In the genomic region with DNA sequence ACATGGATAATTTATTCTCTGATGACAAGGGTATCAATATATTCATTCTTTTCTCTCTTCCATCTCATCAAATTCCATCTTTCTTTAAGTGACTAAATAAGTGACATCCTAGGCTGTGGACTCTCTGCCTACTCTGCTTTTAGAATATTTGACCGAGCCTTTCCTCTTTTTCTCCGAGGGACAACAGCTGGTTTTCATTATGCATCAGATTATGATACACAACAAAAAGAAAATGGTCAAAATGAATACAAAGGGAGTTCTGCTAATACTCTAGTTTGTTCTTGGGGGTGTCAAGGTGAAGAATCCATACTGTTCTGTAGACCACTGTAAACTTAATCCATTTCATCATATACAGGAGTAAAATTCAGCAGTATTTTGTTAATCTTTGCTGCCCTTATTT, we compare ENCODE assay signal across 18 cellular contexts.
A peak's percentile ranks its signal among the peaks of the same experiment; 100 is the strongest.
DNase-seq lines count a peak whose midpoint lies in the region; ATAC-seq and TF ChIP-seq lines count a peak whose summit lies in the region.
"Had no signal": no experiment of that assay in that cellular context is flagged by ENCODE, and none has a peak within 500 bp of the region (broad histone marks: within the 10 kb centered on the region; RNA-seq: fewer than 3 reads in every experiment).

No MANE protein-coding gene starts in this region.

- H3K4me1 ChIP-seq in GM23248 (ENCODE audit: insufficient read depth) (no peaks in the 10 kb centered on the region), liver (ENCODE audit: control insufficient read depth in 4 of 4, insufficient read depth in 4 of 4, low read length in 3 of 4) (peaks cover 0 to 28% (median 11%) of the 10 kb centered on the region in 4 donors), mucosa of descending colon (ENCODE audit: low read depth) (no peaks in the 10 kb centered on the region), adrenal gland (replicated peaks in 1 of 2) (no peaks in the 10 kb centered on the region)

- no peak overlapping the region for H3K4me3 ChIP-seq in AG10803 (ENCODE audit: low read length)
- no peak overlapping the region for H3K4me3 ChIP-seq in GM23248
- H3K4me3 ChIP-seq in liver (ENCODE audit: low read depth in 1 of 3, low read length in 3 of 3) = no peak overlapping the region
- no peak overlapping the region for H3K4me3 ChIP-seq in mucosa of descending colon
- H3K4me3 ChIP-seq in adrenal gland = no peak overlapping the region

- no peak overlapping the region for H3K27ac Mint-ChIP-seq in glutamatergic neuron (ENCODE audit: unreplicated experiment)
- H3K27ac Mint-ChIP-seq: CD8-positive, alpha-beta T cell; HFFc6; IgD-negative memory B cell had no signal

- TF ChIP-seq RAD21 in liver (IDR thresholded peaks at IDR 0.05) = no peak

- H3K27me3 ChIP-seq in GM23248 (replicated peaks; ENCODE audit: insufficient read depth) (no peaks in the 10 kb centered on the region), liver (ENCODE audit: control insufficient read depth in 4 of 4, insufficient read depth in 4 of 4, low read length in 3 of 4) (no peaks in the 10 kb centered on the region), adrenal gland (no peaks in the 10 kb centered on the region)
- H3K27me3 ChIP-seq: BE2C had no signal

- H3K9me3 Mint-ChIP-seq in glutamatergic neuron (ENCODE audit: unreplicated experiment) = no peaks in the 10 kb centered on the region
- H3K9me3 Mint-ChIP-seq: HFFc6 had no signal

- ATAC-seq in mucosa of descending colon = no peak
- ATAC-seq: CD8-positive, alpha-beta T cell had no signal

- in situ Hi-C loops in GM23248 (cut with MboI) = loop anchor here (25.0 kb wide), 1 partner anchor 1425 kb away; no protein-coding TSS in a partner anchor

- H3K36me3 Mint-ChIP-seq in glutamatergic neuron (ENCODE audit: unreplicated experiment) = no peaks in the 10 kb centered on the region
- H3K36me3 Mint-ChIP-seq: CD8-positive, alpha-beta T cell; IgD-negative memory B cell had no signal

- no peaks in the 10 kb centered on the region for H3K4me1 Mint-ChIP-seq in glutamatergic neuron (ENCODE audit: low read depth, unreplicated experiment)
- H3K4me1 Mint-ChIP-seq: IgD-negative memory B cell had no signal

- TF ChIP-seq POLR2A in adrenal gland (IDR thresholded peaks at IDR 0.05) = no peak

- TF ChIP-seq CTCF in AG10803 (conservative IDR thresholded peaks at IDR 0.05; ENCODE audit: low read length) (no peak), VCaP (conservative IDR thresholded peaks at IDR 0.05) (no peak), liver (IDR thresholded peaks at IDR 0.05; ENCODE audit: low read depth, low read length, missing input control) (no peak), mucosa of descending colon (IDR thresholded peaks at IDR 0.05) (no peak), glutamatergic neuron (IDR thresholded peaks at IDR 0.05; ENCODE audit: partially characterized antibody, unreplicated experiment) (no peak), adrenal gland (IDR thresholded peaks at IDR 0.05) (no peak)

- no peak overlapping the region for H3K4me2 ChIP-seq in GM23248 (ENCODE audit: unreplicated experiment)

- H3K36me3 ChIP-seq in GM23248 (ENCODE audit: low read depth) (no peaks in the 10 kb centered on the region), liver (ENCODE audit: control insufficient read depth in 4 of 4, insufficient read depth in 3 of 4, low read depth in 1 of 4, low read length in 3 of 4) (no peaks in the 10 kb centered on the region), mucosa of descending colon (ENCODE audit: low read depth) (no peaks in the 10 kb centered on the region), adrenal gland (replicated peaks in 1 of 2) (no peaks in the 10 kb centered on the region)
- H3K36me3 ChIP-seq: BE2C had no signal

- no peaks in the 10 kb centered on the region for H3K9me2 ChIP-seq in GM23248 (ENCODE audit: insufficient read depth)

- H3K9ac ChIP-seq in GM23248 = no peak overlapping the region
- no peak overlapping the region for H3K9ac ChIP-seq in liver (ENCODE audit: low read depth in 1 of 2, low read length in 2 of 2)

- WGBS in GM23248 (ENCODE audit: low coverage in 1 of 2, low lambda C conversion rate in 2 of 2, missing lambda C conversion rate in 2 of 2), 2 experiments = 8 to 14% methylated on average over 2 of the region's 2 CpGs
- 74% methylated on average over 2 of the region's 2 CpGs for WGBS in liver
- 57 to 79% (median 68%) methylated on average over 2 of the region's 2 CpGs for WGBS in adrenal gland, 4 donors

- H2AFZ ChIP-seq in GM23248 = no peak overlapping the region

- H3K27ac ChIP-seq in GM23248 = no peak overlapping the region
- H3K27ac ChIP-seq in VCaP = peak overlapping the region; percentile 77
- H3K27ac ChIP-seq in liver (ENCODE audit: low read depth in 1 of 2, low read length in 2 of 2) = peak overlapping the region; percentile 4 to 33
- no peak overlapping the region for H3K27ac ChIP-seq in adrenal gland
- H3K27ac ChIP-seq: C4-2B had no signal

- H3F3A ChIP-seq in GM23248 (ENCODE audit: insufficient read depth) = no peaks in the 10 kb centered on the region

- H3K9me3 ChIP-seq in GM23248 (ENCODE audit: low read depth) = no peaks in the 10 kb centered on the region
- no peaks in the 10 kb centered on the region for H3K9me3 ChIP-seq in liver (ENCODE audit: control insufficient read depth in 4 of 4, low read length in 3 of 4)
- H3K9me3 ChIP-seq in mucosa of descending colon = no peaks in the 10 kb centered on the region
- no peaks in the 10 kb centered on the region for H3K9me3 ChIP-seq in adrenal gland (replicated peaks in 1 of 3)
- H3K9me3 ChIP-seq: BE2C had no signal

- H3K4me3 Mint-ChIP-seq in glutamatergic neuron (ENCODE audit: unreplicated experiment) = no peak overlapping the region
- H3K4me3 Mint-ChIP-seq: CD8-positive, alpha-beta T cell; HFFc6; IgD-negative memory B cell had no signal

- peak; percentile 31 for DNase-seq in AG10803 (ENCODE audit: low read depth)
- DNase-seq in GM23248 = peak; percentile 42
- DNase-seq in mucosa of descending colon = no peak
- DNase-seq in glutamatergic neuron = no peak
- no peak for DNase-seq in adrenal gland
- DNase-seq: BE2C; CD8-positive, alpha-beta T cell; COR-L47; DMS153; DMS79 treated with DMSO at 0.1 percent for 48 hours; EL; HCEC 1CT; HFFc6; KG1 had no signal

- no peaks in the 10 kb centered on the region for H3K79me2 ChIP-seq in GM23248 (ENCODE audit: insufficient read depth)

- H3K27me3 Mint-ChIP-seq in glutamatergic neuron (ENCODE audit: unreplicated experiment) = no peaks in the 10 kb centered on the region
- H3K27me3 Mint-ChIP-seq: IgD-negative memory B cell had no signal

- intact Hi-C loops in mucosa of descending colon (cut with DNase I, micrococcal nuclease) = no loop called here
- intact Hi-C loops in adrenal gland (cut with DNase I) = no loop called here

- H4K20me1 ChIP-seq in GM23248 (ENCODE audit: insufficient read depth) = no peaks in the 10 kb centered on the region

TF ChIP-seq in liver, 16 proteins besides CTCF, POLR2A, EP300 and RAD21:
- TF ChIP-seq GABPA (IDR thresholded peaks at IDR 0.05 in 1 of 2, conservative IDR thresholded peaks at IDR 0.05 in 1 of 2) = no peak

Comparison
In these comparisons a context has a peak if more than half of its experiments do, and no peak if none do; other contexts are left out.
1. DNase-seq: peak in AG10803 (single experiment) and GM23248 (single experiment); none in mucosa of descending colon (0 of 3), glutamatergic neuron (single experiment) and adrenal gland (0 of 7).
2. H3K27ac ChIP-seq: peak in VCaP (single experiment) and liver (2 of 2); none in GM23248 (single experiment) and adrenal gland (0 of 5).